ENCODE assay signal across 8 cellular contexts in the genomic region with DNA sequence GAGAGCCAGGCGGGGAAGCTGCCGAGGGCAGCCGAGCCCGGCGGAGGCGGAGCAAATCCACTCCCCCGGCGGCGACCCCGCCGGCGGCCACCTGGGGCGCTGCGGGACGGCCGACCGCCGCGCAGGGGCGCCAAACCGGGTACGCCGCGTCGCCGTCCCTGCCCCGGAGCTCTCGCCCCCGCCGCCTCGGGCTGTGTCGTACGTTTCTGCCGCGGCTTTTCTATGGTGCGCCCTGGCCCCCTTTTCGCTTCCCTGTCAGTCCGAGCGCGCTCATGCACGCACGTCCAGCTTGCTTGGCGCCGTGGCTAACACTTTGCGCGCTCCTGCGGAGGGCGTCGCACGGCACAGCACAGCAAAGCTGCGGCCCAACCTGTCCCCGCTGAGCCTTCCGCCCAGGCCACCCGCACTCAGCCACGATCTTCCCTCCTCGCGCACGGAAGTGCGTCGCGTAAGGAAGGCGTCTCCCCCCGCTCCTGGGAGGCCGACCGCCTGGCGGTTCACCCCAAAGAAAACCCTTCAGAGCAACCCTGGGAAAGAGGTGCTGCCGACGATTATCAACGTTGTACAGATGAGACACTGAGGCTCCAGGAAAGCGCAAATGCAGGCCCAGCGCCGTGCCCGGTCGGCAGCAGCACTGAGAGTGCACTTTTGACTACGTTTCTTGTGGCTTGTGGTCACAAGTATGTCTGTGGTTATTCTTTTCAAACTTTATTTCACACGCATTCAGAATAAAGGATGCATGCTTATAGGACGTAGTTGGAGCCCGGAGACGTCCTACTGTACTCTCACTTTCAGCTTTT. TPM values are rescaled to one million over a fixed set of nuclear protein-coding genes. Genes with fewer than 3 reads are reported as not detected.
DNase-seq lines count a peak whose midpoint lies in the region; ATAC-seq and TF ChIP-seq lines count a peak whose summit lies in the region.

A gene (minus strand): TSS at position 48 of the 800 bp plus-strand sequence. CDS start 1,857 bp downstream, outside the sequence.

- no peaks in the 10 kb centered on the region for H3K9me3 Mint-ChIP-seq in natural killer cell

- H3K27me3 ChIP-seq in KMS-11 (ENCODE audit: insufficient read depth, low read depth) (no peaks in the 10 kb centered on the region), fibroblast of lung (ENCODE audit: control insufficient read depth, insufficient read depth, low read length) (no peaks in the 10 kb centered on the region)

- H3K4me1 Mint-ChIP-seq in natural killer cell, result peaks cover 41 to 53% of the 10 kb centered on the region in 2 donors

- H3K79me2 ChIP-seq in KMS-11 (ENCODE audit: insufficient read depth, low read depth) (peaks cover 39% of the 10 kb centered on the region), fibroblast of lung (ENCODE audit: control insufficient read depth, insufficient read depth, low read length) (peaks cover 43% of the 10 kb centered on the region)

- peak within 1 kb of the TSS; percentile 94 for H3K4me3 Mint-ChIP-seq in natural killer cell

- H3K36me3 ChIP-seq in KMS-11 (ENCODE audit: insufficient read depth) (no peaks in the 10 kb centered on the region), fibroblast of lung (ENCODE audit: control insufficient read depth, insufficient read depth, low read length) (no peaks in the 10 kb centered on the region)

- intact Hi-C loops in natural killer cell (cut with micrococcal nuclease), result loop anchor here (1.0 to 5.0 kb wide), 6 partner anchors 81 to 869 kb away; a partner anchor contains a TSS

- DNase-seq in Daoy (ENCODE audit: low read depth) (peak; percentile 95), RKO (ENCODE audit: low spot score) (peak; percentile 86), activated T-helper 1 cell treated with Interleukin-2 at 50 U/mL for 16 hours (ENCODE audit: low read depth) (peak; percentile 81), fibroblast of lung (ENCODE audit: low read depth in 2 of 2) (peak; percentile 89 to 91), natural killer cell (peak; percentile 86)
- DNase-seq in stimulated activated naive CD4-positive, alpha-beta T cell treated with Interleukin-2 at 50 U/mL for 16 hours (lab: John Stamatoyannopoulos, UW), result peak; percentile 86

- H3K9me3 ChIP-seq in fibroblast of lung (ENCODE audit: control insufficient read depth, insufficient read depth, low read depth, low read length), result no peaks in the 10 kb centered on the region

- H3K4me3 ChIP-seq in KMS-11 (IDR thresholded peaks at IDR 0.05; ENCODE audit: insufficient read depth, low read depth, low read length) (no peak within 1 kb of the TSS), fibroblast of lung (replicated peaks in 1 of 4; ENCODE audit: control extremely low read depth in 1 of 4, insufficient read depth in 1 of 4, low read depth in 3 of 4, low read length in 4 of 4) (peak within 1 kb of the TSS; percentile 64 to 91 (median 88))

- H3K9ac ChIP-seq in KMS-11 (peak within 1 kb of the TSS; percentile 98), fibroblast of lung (ENCODE audit: insufficient read depth, low read length) (peak within 1 kb of the TSS; percentile 98)

- H2AFZ ChIP-seq in KMS-11 (ENCODE audit: low read depth) (peak within 1 kb of the TSS; percentile 62), fibroblast of lung (ENCODE audit: low read length) (peak within 1 kb of the TSS; percentile 88)

- no peaks in the 10 kb centered on the region for H3K36me3 Mint-ChIP-seq in natural killer cell

- TF ChIP-seq CTCF in KMS-11 (conservative IDR thresholded peaks at IDR 0.05; ENCODE audit: low read depth, low read length) (no peak; the same call in 1 of the 2 replicates), fibroblast of lung (conservative IDR thresholded peaks at IDR 0.05 in 1 of 2, IDR thresholded peaks at IDR 0.05 in 1 of 2; ENCODE audit: low read depth in 1 of 2, low read length in 2 of 2) (peak in 1 of 2 donors; percentile 23), natural killer cell (IDR thresholded peaks at IDR 0.05) (peak; percentile 81)

- H4K20me1 ChIP-seq in KMS-11 (ENCODE audit: insufficient read depth) (no peaks in the 10 kb centered on the region), fibroblast of lung (ENCODE audit: control insufficient read depth, extremely low read depth, insufficient read depth, low read length) (no peaks in the 10 kb centered on the region)

- H3K27ac ChIP-seq in KMS-11, result peak within 1 kb of the TSS; percentile 98
- H3K27ac ChIP-seq in fibroblast of lung (ENCODE audit: insufficient read depth, low read length), result peak within 1 kb of the TSS; percentile 98

- peak within 1 kb of the TSS; percentile 90 for H3K4me2 ChIP-seq in KMS-11
- H3K4me2 ChIP-seq in fibroblast of lung (ENCODE audit: extremely low read depth, insufficient read depth, low read length), result peak within 1 kb of the TSS; percentile 97

- peak; percentile 68 for ATAC-seq in GM21786 (IDR thresholded peaks at IDR 0.05; ENCODE audit: unreplicated experiment)
- peak; percentile 74 to 85 (median 76) for ATAC-seq in natural killer cell

- H3K4me1 ChIP-seq in KMS-11 (ENCODE audit: low read depth, poor library complexity, severe bottlenecking) (peaks cover 26% of the 10 kb centered on the region), fibroblast of lung (ENCODE audit: control insufficient read depth, extremely low read depth, insufficient read depth, low read length) (peaks cover 6% of the 10 kb centered on the region)

- no peaks in the 10 kb centered on the region for H3K27me3 Mint-ChIP-seq in natural killer cell (ENCODE audit: low read depth in 2 of 2)

- peak within 1 kb of the TSS; percentile 99 for H3K27ac Mint-ChIP-seq in natural killer cell

RNA-seq across cellular contexts. Expression of the gene that starts here (rescaled TPM):
- total RNA-seq in Daoy (2014; rRNA removed; shearing (Covaris generic)), result 121 and 133 TPM in 2 replicates
- total RNA-seq in fibroblast of lung (405 and 534 TPM in 2 replicates), natural killer cell (100 to 1,000 TPM; 162 to 202 (median 179) TPM)
- polyA plus RNA-seq in fibroblast of lung, result 132 and 135 TPM in 2 replicates
- polyA plus RNA-seq in fibroblast of lung (2012), result 81.1 and 85.9 TPM in 2 replicates
- polyA minus RNA-seq in fibroblast of lung (ENCODE audit: low replicate concordance), result 172 and 257 TPM in 2 replicates
